Comparison of ENCODE assay signal across 8 cellular contexts in genomic region chr3:112990672-112991602, GRCh38.
DNase-seq lines count a peak whose midpoint lies in the region; ATAC-seq and TF ChIP-seq lines count a peak whose summit lies in the region.

GTPBP8 (plus strand) TSS chr3:112990984; CDS start chr3:112991000, 16 bp downstream.

- DNase-seq in AG08395 (ENCODE audit: low spot score), result peak; percentile 92
- peak; percentile 85 for DNase-seq in NCI-H345 (lab: John Stamatoyannopoulos, UW)
- peak; percentile 57 to 66 (median 62) for DNase-seq in activated CD4-positive, CD25-positive, alpha-beta regulatory T cell (lab: John Stamatoyannopoulos, UW)
- DNase-seq in central memory CD4-positive, alpha-beta T cell, result peak; percentile 78
- peak; percentile 91 for DNase-seq in iris pigment epithelial cell (ENCODE audit: low read depth)
- DNase-seq in stimulated activated CD4-positive, alpha-beta T cell treated with anti-CD3 and anti-CD28 coated beads, Interleukin-12 subunit alpha, Interleukin-12 subunit beta, amount 100 ng/mL, for 24 hours (ENCODE audit: low read depth in 2 of 2), result peak; percentile 78 to 81

- TF ChIP-seq POLR2A in GM18951 (IDR thresholded peaks at IDR 0.05; ENCODE audit: extremely low read depth, insufficient read depth, insufficient read length), result peak; percentile 88

- peak; percentile 90 for ATAC-seq in HG03196 (IDR thresholded peaks at IDR 0.05; ENCODE audit: unreplicated experiment)

- in situ Hi-C loops in GM18951 (cut with MboI; ENCODE audit: low sequenced_read_pairs, unreplicated experiment), result loop anchor here (25.0 kb wide), 1 partner anchor 704 kb away; the partner anchor contains the start of gene SLC9C1

Comparison
In these comparisons a context has a peak if more than half of its experiments do, and no peak if none do; other contexts are left out.
1. Peak in every context shown above with its lines: DNase-seq and ATAC-seq.